Comparison of ENCODE assay signal across 9 cellular contexts in genomic region chr16:48317614-48318013, GRCh38.
DNase-seq lines count a peak whose midpoint lies in the region; ATAC-seq, FAIRE-seq and TF ChIP-seq lines count a peak whose summit lies in the region.
"Had no signal": no experiment of that assay in that cellular context is flagged by ENCODE, and none has a peak within 500 bp of the region (broad histone marks: within the 10 kb centered on the region; RNA-seq: fewer than 3 reads in every experiment).

No MANE protein-coding gene starts in this region.

- DNase-seq in stimulated activated CD4-positive, alpha-beta T cell treated with anti-CD3 and anti-CD28 coated beads, Interleukin-1b, Interleukin-23, amount 100 ng/mL, for 48 hours, result peak; percentile 20
- no peak for DNase-seq in stimulated activated CD4-positive, alpha-beta T cell treated with anti-CD3 and anti-CD28 coated beads, Interleukin-2, amount 100 ng/mL, for 24 hours
- DNase-seq in SJSA1 (ENCODE audit: low read depth in 1 of 2, low spot score in 2 of 2) (peak; percentile 62 to 71), endothelial cell of umbilical vein (ENCODE audit: low read depth, low spot score) (peak; percentile 67), NCI-H748 treated with DMSO at 0.1 percent for 48 hours (lab: John Stamatoyannopoulos, UW) (no peak)
- DNase-seq in activated effector memory CD4-positive, alpha-beta T cell treated with anti-CD3 and anti-CD28 coated beads, Interleukin-2, amount 50 U/mL, for 16 hours, result no peak

- H3K9me3 ChIP-seq in SJSA1 (replicated peaks) (no peaks in the 10 kb centered on the region), endothelial cell of umbilical vein (replicated peaks; ENCODE audit: control insufficient read depth, insufficient read depth, low read length) (no peaks in the 10 kb centered on the region)

- no TSS peak for BruUV-seq in endothelial cell of umbilical vein (replicated peaks; lab: Mats Ljungman, UMichigan)

- no peak for TF ChIP-seq POLR2A in endothelial cell of umbilical vein (IDR thresholded peaks at IDR 0.05; ENCODE audit: low read depth, low read length)

- ATAC-seq in GM19328 (IDR thresholded peaks at IDR 0.05; ENCODE audit: unreplicated experiment) (no peak), HG02588 (IDR thresholded peaks at IDR 0.05; ENCODE audit: unreplicated experiment) (no peak)
- ATAC-seq: left lobe of liver had no signal

- H3K4me1 ChIP-seq in SJSA1 (replicated peaks) (peaks cover 42% of the 10 kb centered on the region), endothelial cell of umbilical vein (ENCODE audit: control insufficient read depth, extremely low read depth, insufficient read depth, low read length) (peaks cover 22% of the 10 kb centered on the region)

- H3K27ac ChIP-seq in SJSA1 (no peak overlapping the region), endothelial cell of umbilical vein (ENCODE audit: insufficient read depth, low read depth, low read length) (no peak overlapping the region)

- no peaks in the 10 kb centered on the region for H4K20me1 ChIP-seq in endothelial cell of umbilical vein (replicated peaks; ENCODE audit: control insufficient read depth, extremely low read depth, insufficient read depth, low read length)

- dilution Hi-C loops in endothelial cell of umbilical vein (cut with MboI; ENCODE audit: extremely low pct_ligation_motif_present, low sequenced_read_pairs), result no loop called here

- CTCF ChIA-PET in endothelial cell of umbilical vein (lab: Charles Lee), result interaction anchor here (0.7 to 2.0 kb wide), 12 partner anchors 8 to 313 kb away, joined by 3 to 14 read pairs (median 3); no protein-coding TSS in a partner anchor

- no peaks in the 10 kb centered on the region for H3K79me2 ChIP-seq in endothelial cell of umbilical vein (ENCODE audit: control insufficient read depth, insufficient read depth, low read length)

- H3K4me3 ChIP-seq in SJSA1 (no peak overlapping the region), endothelial cell of umbilical vein (replicated peaks in 1 of 3; ENCODE audit: insufficient read depth in 1 of 3, low read depth in 1 of 3, low read length in 3 of 3) (no peak overlapping the region)

- peak overlapping the region; percentile 22 for H3K4me2 ChIP-seq in endothelial cell of umbilical vein (ENCODE audit: insufficient read depth, low read length)

- POLR2A ChIA-PET in endothelial cell of umbilical vein (lab: Charles Lee), result no interaction called here

- no peaks in the 10 kb centered on the region for H3K9me1 ChIP-seq in endothelial cell of umbilical vein (replicated peaks; ENCODE audit: control insufficient read depth, extremely low read depth, insufficient read depth, low read length)

- H2AFZ ChIP-seq in endothelial cell of umbilical vein (ENCODE audit: low read depth, low read length), result no peak overlapping the region

- no peak overlapping the region for H3K9ac ChIP-seq in endothelial cell of umbilical vein (replicated peaks; ENCODE audit: extremely low read depth, insufficient read depth, low read length)

- no peaks in the 10 kb centered on the region for H3K27me3 ChIP-seq in SJSA1 (replicated peaks)
- H3K27me3 ChIP-seq in endothelial cell of umbilical vein (ENCODE audit: control insufficient read depth in 2 of 2, insufficient read depth in 2 of 2, low read length in 2 of 2), result no peaks in the 10 kb centered on the region

- peak; percentile 77 for FAIRE-seq in endothelial cell of umbilical vein (lab: Jason Lieb, UNC)

- intact Hi-C loops in endothelial cell of umbilical vein (cut with micrococcal nuclease), result loop anchor here (1.0 to 5.0 kb wide), 4 partner anchors 40 to 85 kb away; partner anchors contain the start of genes LONP2 and SIAH1

- peak; percentile 7 to 9 for TF ChIP-seq CTCF in endothelial cell of umbilical vein (IDR thresholded peaks at IDR 0.05; ENCODE audit: extremely low read depth in 1 of 2, insufficient read depth in 1 of 2, low read depth in 1 of 2, low read length in 2 of 2)

- H3K36me3 ChIP-seq in SJSA1, result peaks cover 7% of the 10 kb centered on the region
- peaks cover 1 to 2% of the 10 kb centered on the region in 2 experiments for H3K36me3 ChIP-seq in endothelial cell of umbilical vein (ENCODE audit: control insufficient read depth in 2 of 2, extremely low read depth in 1 of 2, insufficient read depth in 2 of 2, low read length in 2 of 2)

TF ChIP-seq in endothelial cell of umbilical vein, 7 proteins besides CTCF, POLR2A, EP300 and RAD21:
- TF ChIP-seq POLR2AphosphoS5 (IDR thresholded peaks at IDR 0.05; ENCODE audit: insufficient read depth, low read depth, low read length) (no peak), JUN (IDR thresholded peaks at IDR 0.05; ENCODE audit: borderline replicate concordance, insufficient read depth, insufficient read length, low read depth) (peak; percentile 70), GATA2 (IDR thresholded peaks at IDR 0.05; ENCODE audit: insufficient read depth, insufficient read length, low read depth, low read length) (no peak), FOS (IDR thresholded peaks at IDR 0.05; ENCODE audit: borderline replicate concordance, insufficient read depth, low read length) (peak; percentile 76), MYC (IDR thresholded peaks at IDR 0.05; ENCODE audit: low read depth, low read length) (no peak)
- TF ChIP-seq, protein P1, sequence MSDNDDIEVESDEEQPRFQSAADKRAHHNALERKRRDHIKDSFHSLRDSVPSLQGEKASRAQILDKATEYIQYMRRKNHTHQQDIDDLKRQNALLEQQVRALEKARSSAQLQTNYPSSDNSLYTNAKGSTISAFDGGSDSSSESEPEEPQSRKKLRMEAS (IDR thresholded peaks at IDR 0.05; ENCODE audit: insufficient read depth, insufficient read length), result no peak

Comparison
In these comparisons a context has a peak if more than half of its experiments do, and no peak if none do; other contexts are left out.
1. DNase-seq: peak in stimulated activated CD4-positive, alpha-beta T cell treated with anti-CD3 and anti-CD28 coated beads, Interleukin-1b, Interleukin-23, amount 100 ng/mL, for 48 hours (single experiment), SJSA1 (2 of 2) and endothelial cell of umbilical vein (single experiment); none in stimulated activated CD4-positive, alpha-beta T cell treated with anti-CD3 and anti-CD28 coated beads, Interleukin-2, amount 100 ng/mL, for 24 hours (0 of 2), activated effector memory CD4-positive, alpha-beta T cell treated with anti-CD3 and anti-CD28 coated beads, Interleukin-2, amount 50 U/mL, for 16 hours (single experiment) and NCI-H748 treated with DMSO at 0.1 percent for 48 hours (single experiment).